30 cellular contexts compared by ENCODE assay signal in genomic region chr2:16162491-16163040, GRCh38.
"Had no signal": no experiment of that assay in that cellular context is flagged by ENCODE, and none has a peak within 500 bp of the region (broad histone marks: within the 10 kb centered on the region; RNA-seq: fewer than 3 reads in every experiment).

No MANE protein-coding gene starts in this region.

- H3K9me3 ChIP-seq: left lung, lower lobe of right lung, neutrophil, ovary, stomach, testis, thyroid gland, transverse colon, upper lobe of right lung had no signal

- H3K27me3 ChIP-seq: neural progenitor cell, neutrophil, ovary, testis, thyroid gland, transverse colon, upper lobe of right lung had no signal

- DNase-seq: hypothalamus; immature natural killer cell; kidney; left colon; left lung; lower lobe of right lung; mammary epithelial cell; mesenchymal stem cell; naive B cell; natural killer cell; nephron progenitor cell; occipital lobe; ovary; right cardiac atrium; stimulated activated CD4-positive, alpha-beta T cell treated with anti-CD3 and anti-CD28 coated beads, Interleukin-12 subunit alpha, Interleukin-12 subunit beta, amount 100 ng/mL, for 4 hours; stimulated activated CD4-positive, alpha-beta T cell treated with anti-CD3 and anti-CD28 coated beads, Interleukin-15, amount 100 ng/mL, for 24 hours; stimulated activated CD4-positive, alpha-beta T cell treated with anti-CD3 and anti-CD28 coated beads, Interleukin-2, amount 100 ng/mL, for 24 hours; stimulated activated CD4-positive, alpha-beta T cell treated with anti-CD3 and anti-CD28 coated beads, Interleukin-4, amount 100 ng/mL, for 1 hour; stimulated activated naive B cell treated with anti-CD40 and anti-IgM and Interleukin-4, amounts not matched to agents 10 μg/mL and 1 μg/mL and 100 μg/mL, for 72 hours; stimulated activated naive CD8-positive, alpha-beta T cell treated with anti-CD3 and anti-CD28 coated beads, Interleukin-15, Interleukin-2, amounts not matched to agents 100 U/mL and 50 U/mL, for 24 hours; stomach; testis; thyroid gland; transverse colon; upper lobe of right lung had no signal

- H3K4me3 ChIP-seq: left lung, lower lobe of right lung, neural progenitor cell, ovary, skin epidermis, stomach, testis, thyroid gland, transverse colon, upper lobe of right lung had no signal

- H3K27ac ChIP-seq: left lung, lower lobe of right lung, neural progenitor cell, neutrophil, ovary, skin epidermis, stomach, testis, thyroid gland, transverse colon, upper lobe of right lung had no signal

- ATAC-seq: left colon; left lung; lower lobe of right lung; natural killer cell; right cardiac atrium; sciatic nerve; stimulated activated naive B cell treated with anti-CD40 and anti-IgM and Interleukin-4, amounts not matched to agents 10 μg/mL and 1 μg/mL and 100 μg/mL, for 72 hours; stimulated activated naive CD8-positive, alpha-beta T cell treated with anti-CD3 and anti-CD28 coated beads, Interleukin-15, Interleukin-2, amounts not matched to agents 100 U/mL and 50 U/mL, for 24 hours; upper lobe of right lung had no signal

- H3K9me3 Mint-ChIP-seq: immature natural killer cell; natural killer cell; nephron progenitor cell; stimulated activated naive B cell treated with anti-CD40 and anti-IgM and Interleukin-4, amounts not matched to agents 10 μg/mL and 1 μg/mL and 100 μg/mL, for 72 hours had no signal

- H3K4me1 Mint-ChIP-seq: immature natural killer cell; natural killer cell; stimulated activated naive B cell treated with anti-CD40 and anti-IgM and Interleukin-4, amounts not matched to agents 10 μg/mL and 1 μg/mL and 100 μg/mL, for 72 hours had no signal

- H3K4me1 ChIP-seq: left lung, lower lobe of right lung, stomach, testis, thyroid gland, transverse colon, upper lobe of right lung had no signal

- H3K27ac Mint-ChIP-seq: immature natural killer cell; natural killer cell; neural progenitor cell; progenitor cell of endocrine pancreas; stimulated activated naive B cell treated with anti-CD40 and anti-IgM and Interleukin-4, amounts not matched to agents 10 μg/mL and 1 μg/mL and 100 μg/mL, for 72 hours had no signal

- H3K4me3 Mint-ChIP-seq: immature natural killer cell; naive B cell; natural killer cell; nephron progenitor cell; neural progenitor cell; stimulated activated naive B cell treated with anti-CD40 and anti-IgM and Interleukin-4, amounts not matched to agents 10 μg/mL and 1 μg/mL and 100 μg/mL, for 72 hours had no signal

- H3K27me3 Mint-ChIP-seq: stimulated activated naive B cell treated with anti-CD40 and anti-IgM and Interleukin-4, amounts not matched to agents 10 μg/mL and 1 μg/mL and 100 μg/mL, for 72 hours had no signal

- H3K36me3 Mint-ChIP-seq: immature natural killer cell; naive B cell; natural killer cell; neural progenitor cell; stimulated activated naive B cell treated with anti-CD40 and anti-IgM and Interleukin-4, amounts not matched to agents 10 μg/mL and 1 μg/mL and 100 μg/mL, for 72 hours had no signal

- H3K36me3 ChIP-seq: left lung, lower lobe of right lung, neural progenitor cell, neutrophil, ovary, stomach, thyroid gland, transverse colon, upper lobe of right lung had no signal
